In genomic region chr7:157008-157310, GRCh38 we compare ENCODE assay signal across 8 cellular contexts. TPM values are rescaled to one million over a fixed set of nuclear protein-coding genes. Genes with fewer than 3 reads are reported as not detected.
"Had no signal": no experiment of that assay in that cellular context is flagged by ENCODE, and none has a peak within 500 bp of the region (broad histone marks: within the 10 kb centered on the region; RNA-seq: fewer than 3 reads in every experiment).

No MANE protein-coding gene starts in this region.

- H3K9me3 ChIP-seq: HAP-1 had no signal

- ATAC-seq: HCT116, K562 had no signal

- H3K4me1 ChIP-seq: HAP-1 had no signal

- H3K4me3 ChIP-seq: GM23248, HAP-1, K562 had no signal

- H3K36me3 ChIP-seq: HAP-1 had no signal

- DNase-seq: GM23248, GOT3, HFFc6, IMR-90 had no signal

- H2AFZ ChIP-seq: GM23248 had no signal

- H3K27ac ChIP-seq: GM23248 had no signal

RNA-seq across cellular contexts. Expression of gene FAM20C, which starts 35.4 kb away (rescaled TPM):
- total RNA-seq: HT-29 had no signal
- polyA plus RNA-seq: K562 had no signal
